31 cellular contexts compared by ENCODE assay signal in genomic region chr11:109166441-109166840, GRCh38.
"Had no signal": no experiment of that assay in that cellular context is flagged by ENCODE, and none has a peak within 500 bp of the region (broad histone marks: within the 10 kb centered on the region; RNA-seq: fewer than 3 reads in every experiment).

No MANE protein-coding gene starts in this region.

- DNase-seq: activated effector memory CD4-positive, alpha-beta T cell treated with anti-CD3 and anti-CD28 coated beads, Interleukin-2, amount 50 U/mL, for 16 hours; activated effector memory CD4-positive, alpha-beta T cell treated with Interleukin-2 at 50 U/mL for 16 hours; activated gamma-delta T cell; activated gamma-delta T cell treated with Interleukin-2 at 50 U/mL for 16 hours; activated naive CD4-positive, alpha-beta T cell treated with anti-CD3 and anti-CD28 coated beads for 36 hours; activated naive CD4-positive, alpha-beta T cell treated with anti-CD3 and anti-CD28 coated beads, Interleukin-2, amount 10 ng/mL, durations not matched to agents 7 days and 5 days; activated naive CD4-positive, alpha-beta T cell treated with anti-CD3 and anti-CD28 coated beads, Interleukin-2, amount 50 U/mL, for 16 hours; activated naive CD4-positive, alpha-beta T cell treated with Interleukin-2 at 50 U/mL for 16 hours; activated naive CD8-positive, alpha-beta T cell treated with anti-CD3 and anti-CD28 coated beads for 36 hours; activated naive CD8-positive, alpha-beta T cell treated with anti-CD3 and anti-CD28 coated beads, Interleukin-2, amount 10 ng/mL, durations not matched to agents 7 days and 5 days; activated naive CD8-positive, alpha-beta T cell treated with anti-CD3 and anti-CD28 coated beads, Interleukin-2, amount 50 U/mL, for 24 hours; activated T-cell treated with anti-CD3 and anti-CD28 coated beads, Interleukin-2, amount 50 U/mL, for 1 hour; activated T-cell treated with anti-CD3 and anti-CD28 coated beads, Interleukin-2, amount 50 U/mL, for 24 hours; activated T-cell treated with anti-CD3 and anti-CD28 coated beads, Interleukin-2, amount 50 U/mL, for 4 hours; activated T-cell treated with anti-CD3 and anti-CD28 coated beads, Interleukin-2, amount 50 U/mL, for 48 hours; activated T-cell treated with anti-CD3 and anti-CD28 coated beads, Interleukin-2, amount 50 U/mL, for 72 hours; adrenal gland; amniotic stem cell; amygdala; anterior cingulate cortex; aorta; body of pancreas; brain microvascular endothelial cell; caudate nucleus; central memory CD4-positive, alpha-beta T cell; cerebellar nuclear complex had no signal

- H3K27ac ChIP-seq: adrenal gland, ascending aorta, body of pancreas, brain microvascular endothelial cell, breast epithelium, cardiac muscle cell had no signal

- ATAC-seq: activated naive CD4-positive, alpha-beta T cell treated with anti-CD3 and anti-CD28 coated beads, Interleukin-2, amount 50 U/mL, for 72 hours; activated naive CD8-positive, alpha-beta T cell treated with anti-CD3 and anti-CD28 coated beads, Interleukin-2, amount 50 U/mL, for 24 hours; activated T-cell treated with anti-CD3 and anti-CD28 coated beads, Interleukin-2, amount 50 U/mL, for 4 hours; activated T-cell treated with anti-CD3 and anti-CD28 coated beads, Interleukin-2, amount 50 U/mL, for 72 hours; activated T-helper 17 cell treated with anti-CD3 and anti-CD28 coated beads, Interleukin-2, amount 50 U/mL, for 72 hours; body of pancreas had no signal

- H3K36me3 ChIP-seq: adrenal gland, ascending aorta, brain microvascular endothelial cell, breast epithelium, cardiac muscle cell had no signal

- H3K9me3 ChIP-seq: adrenal gland, ascending aorta, body of pancreas, breast epithelium had no signal

- H3K4me1 ChIP-seq: adrenal gland, ascending aorta, body of pancreas, breast epithelium had no signal

- H3K27me3 ChIP-seq: adrenal gland, ascending aorta, body of pancreas, brain microvascular endothelial cell, breast epithelium, cardiac muscle cell had no signal

- H3K4me3 ChIP-seq: adrenal gland, ascending aorta, body of pancreas, breast epithelium, cardiac muscle cell had no signal
